ENCODE assay signal across 10 cellular contexts in genomic region chr3:43692971-43693370, GRCh38. TPM values are rescaled to one million over a fixed set of nuclear protein-coding genes. Genes with fewer than 3 reads are reported as not detected.
DNase-seq lines count a peak whose midpoint lies in the region; ATAC-seq and TF ChIP-seq lines count a peak whose summit lies in the region.
"Had no signal": no experiment of that assay in that cellular context is flagged by ENCODE, and none has a peak within 500 bp of the region (broad histone marks: within the 10 kb centered on the region; RNA-seq: fewer than 3 reads in every experiment).

No MANE protein-coding gene starts in this region.

- DNase-seq in Caco-2 (no peak), MG63 (peak; percentile 16), endodermal cell (peak; percentile 46), T-helper 17 cell (no peak), NCI-H82 (lab: John Stamatoyannopoulos, UW) (no peak)
- DNase-seq: T1000, testis had no signal

- H3K27ac Mint-ChIP-seq in Caco-2 (ENCODE audit: unreplicated experiment): no peak overlapping the region
- peak overlapping the region; percentile 33 for H3K27ac Mint-ChIP-seq in endodermal cell
- no peak overlapping the region for H3K27ac Mint-ChIP-seq in T-helper 17 cell

- H3K4me3 ChIP-seq in Caco-2 (ENCODE audit: low read depth, low read length) (no peak overlapping the region), MG63 (no peak overlapping the region), endodermal cell (ENCODE audit: low read length) (peak overlapping the region; percentile 87), skeletal muscle satellite cell (ENCODE audit: low read length) (peak overlapping the region; percentile 96)
- H3K4me3 ChIP-seq: testis had no signal

- no peaks in the 10 kb centered on the region for H3K9me3 Mint-ChIP-seq in Caco-2 (ENCODE audit: unreplicated experiment)
- no peaks in the 10 kb centered on the region for H3K9me3 Mint-ChIP-seq in endodermal cell

- ATAC-seq in T-helper 17 cell: no peak
- no peak for ATAC-seq in GM18870 (IDR thresholded peaks at IDR 0.05; ENCODE audit: unreplicated experiment)
- ATAC-seq: sciatic nerve had no signal

- H3K9me3 ChIP-seq in Caco-2: no peaks in the 10 kb centered on the region
- no peaks in the 10 kb centered on the region for H3K9me3 ChIP-seq in MG63
- H3K9me3 ChIP-seq in endodermal cell (ENCODE audit: control insufficient read depth, low read length): no peaks in the 10 kb centered on the region
- no peaks in the 10 kb centered on the region for H3K9me3 ChIP-seq in skeletal muscle satellite cell (replicated peaks; ENCODE audit: low read length)
- no peaks in the 10 kb centered on the region for H3K9me3 ChIP-seq in T-helper 17 cell (ENCODE audit: control insufficient read depth, low read length, poor library complexity, severe bottlenecking)
- H3K9me3 ChIP-seq: testis had no signal

- POLR2A ChIA-PET in Caco-2 (lab: Charles Lee): no interaction called here

- H3K27me3 ChIP-seq in Caco-2 (replicated peaks; ENCODE audit: control insufficient read depth, insufficient read depth, low read length) (no peaks in the 10 kb centered on the region), MG63 (no peaks in the 10 kb centered on the region), endodermal cell (ENCODE audit: control insufficient read depth, insufficient read depth, low read length, poor library complexity, severe bottlenecking) (no peaks in the 10 kb centered on the region), skeletal muscle satellite cell (ENCODE audit: control insufficient read depth, insufficient read depth, low read length) (no peaks in the 10 kb centered on the region)
- H3K27me3 ChIP-seq: testis had no signal

- no TSS peak for BruUV-seq in Caco-2 (replicated peaks; lab: Mats Ljungman, UMichigan)

- H3K4me1 ChIP-seq in Caco-2: peaks cover 37% of the 10 kb centered on the region
- peaks cover 15% of the 10 kb centered on the region for H3K4me1 ChIP-seq in endodermal cell (ENCODE audit: control insufficient read depth, insufficient read depth, low read length)
- H3K4me1 ChIP-seq in skeletal muscle satellite cell (ENCODE audit: control insufficient read depth, insufficient read depth, low read length): peaks cover 40% of the 10 kb centered on the region

- H3K4me3 Mint-ChIP-seq in Caco-2 (ENCODE audit: unreplicated experiment) (peak overlapping the region; percentile 11), endodermal cell (peak overlapping the region; percentile 85), T-helper 17 cell (no peak overlapping the region)

- H3K27me3 Mint-ChIP-seq in Caco-2 (ENCODE audit: insufficient read depth, unreplicated experiment) (no peaks in the 10 kb centered on the region), endodermal cell (ENCODE audit: insufficient read depth) (peaks cover 2% of the 10 kb centered on the region), T-helper 17 cell (no peaks in the 10 kb centered on the region)

- H3K27ac ChIP-seq in endodermal cell (ENCODE audit: low read depth, low read length): no peak overlapping the region
- H3K27ac ChIP-seq: testis had no signal

- peaks cover 8% of the 10 kb centered on the region for H3K36me3 Mint-ChIP-seq in Caco-2 (ENCODE audit: insufficient read depth, unreplicated experiment)
- H3K36me3 Mint-ChIP-seq in endodermal cell (ENCODE audit: low read depth): peaks cover 5% of the 10 kb centered on the region
- H3K36me3 Mint-ChIP-seq in T-helper 17 cell (ENCODE audit: low read depth): peaks cover 1% of the 10 kb centered on the region

- H3K4me1 Mint-ChIP-seq in Caco-2 (ENCODE audit: low read depth, unreplicated experiment): peaks cover 26% of the 10 kb centered on the region
- H3K4me1 Mint-ChIP-seq in endodermal cell: peaks cover 48% of the 10 kb centered on the region
- peaks cover 42% of the 10 kb centered on the region for H3K4me1 Mint-ChIP-seq in T-helper 17 cell

- CTCF ChIA-PET in Caco-2 (lab: Charles Lee): no interaction called here

- no peak for TF ChIP-seq CTCF in Caco-2 (IDR thresholded peaks at IDR 0.05; ENCODE audit: insufficient read depth in 1 of 2, low read depth in 1 of 2, low read length in 1 of 2, severe bottlenecking in 1 of 2, unreplicated experiment in 1 of 2)
- TF ChIP-seq CTCF in endodermal cell (conservative IDR thresholded peaks at IDR 0.05): no peak

- H3K36me3 ChIP-seq in Caco-2 (ENCODE audit: control insufficient read depth, insufficient read depth, low read length): no peaks in the 10 kb centered on the region
- no peaks in the 10 kb centered on the region for H3K36me3 ChIP-seq in MG63
- no peaks in the 10 kb centered on the region for H3K36me3 ChIP-seq in endodermal cell (ENCODE audit: control insufficient read depth, insufficient read depth, low read length)
- H3K36me3 ChIP-seq in skeletal muscle satellite cell (ENCODE audit: insufficient read depth, low read length): no peaks in the 10 kb centered on the region

- intact Hi-C loops in Caco-2 (cut with micrococcal nuclease; ENCODE audit: unreplicated experiment): loop anchor here (5.0 kb wide), 1 partner anchor 44 kb away; no protein-coding TSS in a partner anchor

- H3K9ac ChIP-seq in endodermal cell (ENCODE audit: extremely low read depth, low read length, poor library complexity, severe bottlenecking) (no peak overlapping the region), skeletal muscle satellite cell (ENCODE audit: low read depth, low read length) (no peak overlapping the region)

- WGBS in endodermal cell (ENCODE audit: insufficient coverage in 1 of 2, insufficient read length in 1 of 2), 2 experiments: 55% methylated on average over 2 of the region's 2 CpGs; no CpG with 5 or more reads in 1 of the 2 experiments

- peak overlapping the region; percentile 99 for H3K4me2 ChIP-seq in skeletal muscle satellite cell (ENCODE audit: low read length)

RNA-seq across cellular contexts. Expression of gene ABHD5, which starts 2.2 kb away (rescaled TPM):
- total RNA-seq in Caco-2 (2022) (12.3 and 12.4 TPM in 2 replicates), endodermal cell (10 to 100 TPM; 20.5 to 24.1 TPM), T-helper 17 cell (10 to 100 TPM; 11.3 to 16.5 TPM)
- total RNA-seq in MG63 (2014; rRNA removed; shearing (Covaris generic); ENCODE audit: low replicate concordance): 15.3 and 20.9 TPM in 2 replicates
- 14.1 TPM for polyA plus RNA-seq in endodermal cell (2013, experiment 1 of 2)
- 12.9 TPM for polyA plus RNA-seq in endodermal cell (2013, experiment 2 of 2)
- 29.1 and 31.9 TPM in 2 replicates for total RNA-seq in skeletal muscle satellite cell (2012; rRNA removed)

Comparison
In these comparisons a context has a peak if more than half of its experiments do, and no peak if none do; other contexts are left out.
1. DNase-seq: peak in MG63 (single experiment) and endodermal cell (single experiment); none in Caco-2 (0 of 2), T-helper 17 cell (0 of 3) and NCI-H82 (single experiment).
2. H3K4me3 ChIP-seq: peak in endodermal cell (single experiment) and skeletal muscle satellite cell (single experiment); none in Caco-2 (single experiment) and MG63 (single experiment).